22 cellular contexts compared by ENCODE assay signal in the genomic region with DNA sequence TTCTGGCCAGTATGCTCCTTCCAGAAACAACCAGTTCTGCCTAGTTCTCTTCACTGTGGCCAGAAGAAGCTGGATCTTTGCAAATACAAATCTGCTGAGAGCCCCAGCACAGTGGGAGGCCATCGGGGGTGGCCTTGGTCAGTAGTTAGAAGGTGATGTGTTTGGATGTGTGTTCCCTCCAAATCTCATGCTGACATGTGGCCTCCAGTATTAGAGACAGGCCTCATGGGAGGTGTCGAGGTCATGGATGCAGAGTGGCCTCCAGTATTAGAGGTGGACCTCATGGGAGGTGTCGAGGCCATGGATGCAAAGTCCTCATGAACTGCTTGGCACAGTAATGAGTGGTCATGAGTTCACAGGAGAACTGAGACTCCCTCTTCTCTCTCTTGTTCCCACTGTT. TPM values are rescaled to one million over a fixed set of nuclear protein-coding genes. Genes with fewer than 3 reads are reported as not detected.
"Had no signal": no experiment of that assay in that cellular context is flagged by ENCODE, and none has a peak within 500 bp of the region (broad histone marks: within the 10 kb centered on the region; RNA-seq: fewer than 3 reads in every experiment).

No MANE protein-coding gene starts in this region.

- DNase-seq: activated CD4-positive, alpha-beta T cell treated with anti-CD3 and anti-CD28 coated beads, Interleukin-2, amount 50 U/mL, for 1 hour; activated CD8-positive, alpha-beta memory T cell treated with anti-CD3 and anti-CD28 coated beads for 24 hours; activated CD8-positive, alpha-beta memory T cell treated with anti-CD3 and anti-CD28 coated beads, Interleukin-2, amount 50 U/mL, for 48 hours; activated gamma-delta T cell; activated T-cell treated with anti-CD3 and anti-CD28 coated beads, Interleukin-2, amount 50 U/mL, for 48 hours; cerebellar nuclear complex; effector memory CD4-positive, alpha-beta T cell; foreskin fibroblast; glutamatergic neuron; hippocampal formation; nephron progenitor cell; occipital lobe; psoas muscle; right cardiac atrium; stimulated activated CD4-positive, alpha-beta T cell treated with anti-CD3 and anti-CD28 coated beads, Interleukin-2, amount 100 ng/mL, for 48 hours; stimulated activated naive CD8-positive, alpha-beta T cell treated with anti-CD3 and anti-CD28 coated beads, Interleukin-15, amount 100 ng/mL, for 72 hours; T-helper 1 cell; T-helper 9 cell had no signal

- H3K27ac ChIP-seq: adrenal gland, psoas muscle had no signal

- H3K9me3 ChIP-seq: adrenal gland, psoas muscle, upper lobe of left lung had no signal

- H3K36me3 ChIP-seq: adrenal gland, upper lobe of left lung had no signal

- H3K9me3 Mint-ChIP-seq: activated naive CD4-positive, alpha-beta T cell treated with anti-CD3 and anti-CD28 coated beads, Interleukin-2, amount 50 U/mL, for 24 hours; nephron progenitor cell; stimulated activated naive CD8-positive, alpha-beta T cell treated with anti-CD3 and anti-CD28 coated beads, Interleukin-15, amount 100 ng/mL, for 72 hours had no signal

- H3K36me3 Mint-ChIP-seq: activated naive CD4-positive, alpha-beta T cell treated with anti-CD3 and anti-CD28 coated beads, Interleukin-2, amount 50 U/mL, for 24 hours had no signal

- ATAC-seq: psoas muscle; right cardiac atrium; stimulated activated naive CD8-positive, alpha-beta T cell treated with anti-CD3 and anti-CD28 coated beads, Interleukin-15, amount 100 ng/mL, for 72 hours had no signal

- H3K27ac Mint-ChIP-seq: activated naive CD4-positive, alpha-beta T cell treated with anti-CD3 and anti-CD28 coated beads, Interleukin-2, amount 50 U/mL, for 24 hours; nephron progenitor cell; stimulated activated naive CD8-positive, alpha-beta T cell treated with anti-CD3 and anti-CD28 coated beads, Interleukin-15, amount 100 ng/mL, for 72 hours had no signal

- H3K4me1 ChIP-seq: psoas muscle had no signal

- H3K4me3 Mint-ChIP-seq: activated naive CD4-positive, alpha-beta T cell treated with anti-CD3 and anti-CD28 coated beads, Interleukin-2, amount 50 U/mL, for 24 hours; nephron progenitor cell; stimulated activated naive CD8-positive, alpha-beta T cell treated with anti-CD3 and anti-CD28 coated beads, Interleukin-15, amount 100 ng/mL, for 72 hours had no signal

- H3K4me3 ChIP-seq: adrenal gland, psoas muscle, upper lobe of left lung had no signal

RNA-seq across cellular contexts. Expression of gene IRX2, which starts 7.6 kb away (rescaled TPM):
- total RNA-seq: endothelial cell of umbilical vein, occipital lobe had no signal
- polyA plus RNA-seq: endothelial cell of umbilical vein had no signal
